ENCODE assay signal across 1 cellular context in the genomic region with DNA sequence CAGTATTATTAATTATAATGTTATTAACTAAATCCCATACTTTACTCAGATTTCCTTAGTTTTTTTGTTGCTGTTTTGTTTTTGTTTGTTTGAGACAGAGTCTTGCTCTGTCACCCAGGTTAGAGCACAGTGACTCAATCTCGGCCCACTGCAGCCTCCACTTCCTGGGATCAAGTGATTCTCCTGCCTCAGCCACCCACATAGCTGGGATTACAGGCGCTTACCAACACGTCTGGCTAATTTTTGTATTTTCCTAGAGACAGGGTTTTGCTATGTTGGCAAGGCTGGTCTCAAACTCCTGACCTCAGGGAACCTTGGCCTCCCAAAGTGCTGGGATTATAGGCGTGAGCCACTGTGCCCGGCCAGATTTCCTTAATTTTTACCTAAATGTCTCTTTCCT.
TF ChIP-seq lines count a peak whose summit lies in the region.

No MANE protein-coding gene starts in this region.

TF ChIP-seq in GM23338, 12 proteins besides CTCF, POLR2A, EP300 and RAD21 (continued from another document):
- TF ChIP-seq, protein P1, sequence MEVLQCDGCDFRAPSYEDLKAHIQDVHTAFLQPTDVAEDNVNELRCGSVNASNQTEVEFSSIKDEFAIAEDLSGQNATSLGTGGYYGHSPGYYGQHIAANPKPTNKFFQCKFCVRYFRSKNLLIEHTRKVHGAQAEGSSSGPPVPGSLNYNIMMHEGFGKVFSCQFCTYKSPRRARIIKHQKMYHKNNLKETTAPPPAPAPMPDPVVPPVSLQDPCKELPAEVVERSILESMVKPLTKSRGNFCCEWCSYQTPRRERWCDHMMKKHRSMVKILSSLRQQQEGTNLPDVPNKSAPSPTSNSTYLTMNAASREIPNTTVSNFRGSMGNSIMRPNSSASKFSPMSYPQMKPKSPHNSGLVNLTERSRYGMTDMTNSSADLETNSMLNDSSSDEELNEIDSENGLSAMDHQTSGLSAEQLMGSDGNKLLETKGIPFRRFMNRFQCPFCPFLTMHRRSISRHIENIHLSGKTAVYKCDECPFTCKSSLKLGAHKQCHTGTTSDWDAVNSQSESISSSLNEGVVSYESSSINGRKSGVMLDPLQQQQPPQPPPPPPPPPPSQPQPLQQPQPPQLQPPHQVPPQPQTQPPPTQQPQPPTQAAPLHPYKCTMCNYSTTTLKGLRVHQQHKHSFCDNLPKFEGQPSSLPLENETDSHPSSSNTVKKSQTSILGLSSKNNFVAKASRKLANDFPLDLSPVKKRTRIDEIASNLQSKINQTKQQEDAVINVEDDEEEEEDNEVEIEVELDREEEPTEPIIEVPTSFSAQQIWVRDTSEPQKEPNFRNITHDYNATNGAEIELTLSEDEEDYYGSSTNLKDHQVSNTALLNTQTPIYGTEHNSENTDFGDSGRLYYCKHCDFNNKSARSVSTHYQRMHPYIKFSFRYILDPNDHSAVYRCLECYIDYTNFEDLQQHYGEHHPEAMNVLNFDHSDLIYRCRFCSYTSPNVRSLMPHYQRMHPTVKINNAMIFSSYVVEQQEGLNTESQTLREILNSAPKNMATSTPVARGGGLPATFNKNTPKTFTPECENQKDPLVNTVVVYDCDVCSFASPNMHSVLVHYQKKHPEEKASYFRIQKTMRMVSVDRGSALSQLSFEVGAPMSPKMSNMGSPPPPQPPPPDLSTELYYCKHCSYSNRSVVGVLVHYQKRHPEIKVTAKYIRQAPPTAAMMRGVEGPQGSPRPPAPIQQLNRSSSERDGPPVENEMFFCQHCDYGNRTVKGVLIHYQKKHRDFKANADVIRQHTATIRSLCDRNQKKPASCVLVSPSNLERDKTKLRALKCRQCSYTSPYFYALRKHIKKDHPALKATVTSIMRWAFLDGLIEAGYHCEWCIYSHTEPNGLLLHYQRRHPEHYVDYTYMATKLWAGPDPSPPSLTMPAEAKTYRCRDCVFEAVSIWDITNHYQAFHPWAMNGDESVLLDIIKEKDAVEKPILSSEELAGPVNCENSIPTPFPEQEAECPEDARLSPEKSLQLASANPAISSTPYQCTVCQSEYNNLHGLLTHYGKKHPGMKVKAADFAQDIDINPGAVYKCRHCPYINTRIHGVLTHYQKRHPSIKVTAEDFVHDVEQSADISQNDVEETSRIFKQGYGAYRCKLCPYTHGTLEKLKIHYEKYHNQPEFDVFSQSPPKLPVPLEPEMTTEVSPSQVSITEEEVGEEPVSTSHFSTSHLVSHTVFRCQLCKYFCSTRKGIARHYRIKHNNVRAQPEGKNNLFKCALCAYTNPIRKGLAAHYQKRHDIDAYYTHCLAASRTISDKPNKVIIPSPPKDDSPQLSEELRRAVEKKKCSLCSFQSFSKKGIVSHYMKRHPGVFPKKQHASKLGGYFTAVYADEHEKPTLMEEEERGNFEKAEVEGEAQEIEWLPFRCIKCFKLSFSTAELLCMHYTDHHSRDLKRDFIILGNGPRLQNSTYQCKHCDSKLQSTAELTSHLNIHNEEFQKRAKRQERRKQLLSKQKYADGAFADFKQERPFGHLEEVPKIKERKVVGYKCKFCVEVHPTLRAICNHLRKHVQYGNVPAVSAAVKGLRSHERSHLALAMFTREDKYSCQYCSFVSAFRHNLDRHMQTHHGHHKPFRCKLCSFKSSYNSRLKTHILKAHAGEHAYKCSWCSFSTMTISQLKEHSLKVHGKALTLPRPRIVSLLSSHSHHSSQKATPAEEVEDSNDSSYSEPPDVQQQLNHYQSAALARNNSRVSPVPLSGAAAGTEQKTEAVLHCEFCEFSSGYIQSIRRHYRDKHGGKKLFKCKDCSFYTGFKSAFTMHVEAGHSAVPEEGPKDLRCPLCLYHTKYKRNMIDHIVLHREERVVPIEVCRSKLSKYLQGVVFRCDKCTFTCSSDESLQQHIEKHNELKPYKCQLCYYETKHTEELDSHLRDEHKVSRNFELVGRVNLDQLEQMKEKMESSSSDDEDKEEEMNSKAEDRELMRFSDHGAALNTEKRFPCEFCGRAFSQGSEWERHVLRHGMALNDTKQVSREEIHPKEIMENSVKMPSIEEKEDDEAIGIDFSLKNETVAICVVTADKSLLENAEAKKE (CRISPR knock-in tag; IDR thresholded peaks at IDR 0.05) = no peak
- TF ChIP-seq, protein P2, sequence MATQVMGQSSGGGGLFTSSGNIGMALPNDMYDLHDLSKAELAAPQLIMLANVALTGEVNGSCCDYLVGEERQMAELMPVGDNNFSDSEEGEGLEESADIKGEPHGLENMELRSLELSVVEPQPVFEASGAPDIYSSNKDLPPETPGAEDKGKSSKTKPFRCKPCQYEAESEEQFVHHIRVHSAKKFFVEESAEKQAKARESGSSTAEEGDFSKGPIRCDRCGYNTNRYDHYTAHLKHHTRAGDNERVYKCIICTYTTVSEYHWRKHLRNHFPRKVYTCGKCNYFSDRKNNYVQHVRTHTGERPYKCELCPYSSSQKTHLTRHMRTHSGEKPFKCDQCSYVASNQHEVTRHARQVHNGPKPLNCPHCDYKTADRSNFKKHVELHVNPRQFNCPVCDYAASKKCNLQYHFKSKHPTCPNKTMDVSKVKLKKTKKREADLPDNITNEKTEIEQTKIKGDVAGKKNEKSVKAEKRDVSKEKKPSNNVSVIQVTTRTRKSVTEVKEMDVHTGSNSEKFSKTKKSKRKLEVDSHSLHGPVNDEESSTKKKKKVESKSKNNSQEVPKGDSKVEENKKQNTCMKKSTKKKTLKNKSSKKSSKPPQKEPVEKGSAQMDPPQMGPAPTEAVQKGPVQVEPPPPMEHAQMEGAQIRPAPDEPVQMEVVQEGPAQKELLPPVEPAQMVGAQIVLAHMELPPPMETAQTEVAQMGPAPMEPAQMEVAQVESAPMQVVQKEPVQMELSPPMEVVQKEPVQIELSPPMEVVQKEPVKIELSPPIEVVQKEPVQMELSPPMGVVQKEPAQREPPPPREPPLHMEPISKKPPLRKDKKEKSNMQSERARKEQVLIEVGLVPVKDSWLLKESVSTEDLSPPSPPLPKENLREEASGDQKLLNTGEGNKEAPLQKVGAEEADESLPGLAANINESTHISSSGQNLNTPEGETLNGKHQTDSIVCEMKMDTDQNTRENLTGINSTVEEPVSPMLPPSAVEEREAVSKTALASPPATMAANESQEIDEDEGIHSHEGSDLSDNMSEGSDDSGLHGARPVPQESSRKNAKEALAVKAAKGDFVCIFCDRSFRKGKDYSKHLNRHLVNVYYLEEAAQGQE (IDR thresholded peaks at IDR 0.05; ENCODE audit: unreplicated experiment) = no peak
- TF ChIP-seq CREB1 (CRISPR knock-in tag; IDR thresholded peaks at IDR 0.05; ENCODE audit: low read depth) (no peak), STAT1 (IDR thresholded peaks at IDR 0.05; ENCODE audit: unreplicated experiment) (no peak)
